In the genomic region with DNA sequence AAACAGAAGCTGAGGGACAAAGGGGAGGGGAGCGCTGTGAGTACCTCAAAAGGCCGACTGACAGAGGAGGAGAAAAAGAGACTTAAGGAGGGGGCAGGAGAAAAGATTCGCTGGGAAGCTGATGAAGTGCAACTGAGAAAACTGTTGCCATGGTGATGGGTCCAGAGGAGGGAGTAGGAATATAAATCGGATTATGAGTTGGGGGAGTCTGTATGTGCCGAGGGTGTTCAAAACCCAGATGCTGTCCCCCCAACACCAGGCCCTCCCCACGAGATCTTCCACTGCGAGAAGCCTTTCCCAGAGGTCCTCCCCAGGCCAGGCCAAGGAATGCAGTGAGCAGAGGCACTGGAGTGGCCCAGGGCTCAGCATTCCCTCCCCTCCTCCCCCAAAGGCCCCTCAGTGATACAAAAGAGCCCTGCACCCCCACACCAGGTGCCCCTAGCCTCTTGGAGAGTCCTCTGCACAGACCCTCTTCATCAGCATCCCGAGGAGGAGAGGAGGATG, we compare ENCODE assay signal across 1 cellular context.
TF ChIP-seq lines count a peak whose summit lies in the region.

No MANE protein-coding gene starts in this region.

TF ChIP-seq in GM23338, 12 proteins besides CTCF, POLR2A, EP300 and RAD21:
- TF ChIP-seq STAT1 (IDR thresholded peaks at IDR 0.05; ENCODE audit: unreplicated experiment) (no peak), JUNB (IDR thresholded peaks at IDR 0.05; ENCODE audit: unreplicated experiment) (no peak), ZNF114 (CRISPR knock-in tag; IDR thresholded peaks at IDR 0.05) (no peak), ZNF331 (CRISPR knock-in tag; IDR thresholded peaks at IDR 0.05; ENCODE audit: low read depth) (no peak), EZH2phosphoT487 (IDR thresholded peaks at IDR 0.05; ENCODE audit: unreplicated experiment) (no peak)
TF ChIP-seq in GM23338: peak in this region for 0.
